In the genomic region with DNA sequence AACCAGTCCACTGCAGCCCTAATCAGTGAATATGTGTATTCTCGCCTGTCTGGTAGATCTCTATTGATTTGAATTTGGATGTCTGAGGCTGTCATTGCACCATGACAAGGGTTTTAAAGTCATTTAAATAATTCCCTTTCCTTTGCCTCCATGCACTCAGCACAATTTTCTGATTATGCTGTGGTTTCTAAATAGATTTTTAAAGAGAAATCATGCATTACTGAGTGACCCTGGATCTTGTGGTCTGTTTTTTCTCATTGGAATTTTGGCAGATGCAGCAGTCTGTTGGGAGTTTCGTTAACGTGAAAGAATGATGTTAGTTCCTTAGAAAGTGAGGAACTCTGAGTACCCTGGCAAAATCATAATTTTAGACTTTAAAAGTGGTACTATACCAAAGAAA, we compare ENCODE assay signal across 1 cellular context.
TF ChIP-seq lines count a peak whose summit lies in the region.

No MANE protein-coding gene starts in this region.

TF ChIP-seq in SK-N-SH, 30 proteins besides CTCF, POLR2A, EP300 and RAD21 (continued from another document):
- TF ChIP-seq, protein P1, sequence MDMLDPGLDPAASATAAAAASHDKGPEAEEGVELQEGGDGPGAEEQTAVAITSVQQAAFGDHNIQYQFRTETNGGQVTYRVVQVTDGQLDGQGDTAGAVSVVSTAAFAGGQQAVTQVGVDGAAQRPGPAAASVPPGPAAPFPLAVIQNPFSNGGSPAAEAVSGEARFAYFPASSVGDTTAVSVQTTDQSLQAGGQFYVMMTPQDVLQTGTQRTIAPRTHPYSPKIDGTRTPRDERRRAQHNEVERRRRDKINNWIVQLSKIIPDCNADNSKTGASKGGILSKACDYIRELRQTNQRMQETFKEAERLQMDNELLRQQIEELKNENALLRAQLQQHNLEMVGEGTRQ (IDR thresholded peaks at IDR 0.05; ENCODE audit: borderline replicate concordance, low read depth, low read length), result no peak
- TF ChIP-seq, protein P2, sequence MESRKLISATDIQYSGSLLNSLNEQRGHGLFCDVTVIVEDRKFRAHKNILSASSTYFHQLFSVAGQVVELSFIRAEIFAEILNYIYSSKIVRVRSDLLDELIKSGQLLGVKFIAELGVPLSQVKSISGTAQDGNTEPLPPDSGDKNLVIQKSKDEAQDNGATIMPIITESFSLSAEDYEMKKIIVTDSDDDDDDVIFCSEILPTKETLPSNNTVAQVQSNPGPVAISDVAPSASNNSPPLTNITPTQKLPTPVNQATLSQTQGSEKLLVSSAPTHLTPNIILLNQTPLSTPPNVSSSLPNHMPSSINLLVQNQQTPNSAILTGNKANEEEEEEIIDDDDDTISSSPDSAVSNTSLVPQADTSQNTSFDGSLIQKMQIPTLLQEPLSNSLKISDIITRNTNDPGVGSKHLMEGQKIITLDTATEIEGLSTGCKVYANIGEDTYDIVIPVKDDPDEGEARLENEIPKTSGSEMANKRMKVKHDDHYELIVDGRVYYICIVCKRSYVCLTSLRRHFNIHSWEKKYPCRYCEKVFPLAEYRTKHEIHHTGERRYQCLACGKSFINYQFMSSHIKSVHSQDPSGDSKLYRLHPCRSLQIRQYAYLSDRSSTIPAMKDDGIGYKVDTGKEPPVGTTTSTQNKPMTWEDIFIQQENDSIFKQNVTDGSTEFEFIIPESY (IDR thresholded peaks at IDR 0.05; ENCODE audit: borderline replicate concordance, low read depth), result no peak
- TF ChIP-seq GATA2 (CRISPR knock-in tag; IDR thresholded peaks at IDR 0.05), result no peak
- no peak for TF ChIP-seq SMC3 (IDR thresholded peaks at IDR 0.05; ENCODE audit: low read depth, low read length)
- peak; percentile 64; the same call in 1 of the 2 replicates for TF ChIP-seq NFIC (IDR thresholded peaks at IDR 0.05; ENCODE audit: borderline replicate concordance)
- TF ChIP-seq JUND (IDR thresholded peaks at IDR 0.05), result peak; percentile 52
- TF ChIP-seq, protein P3, sequence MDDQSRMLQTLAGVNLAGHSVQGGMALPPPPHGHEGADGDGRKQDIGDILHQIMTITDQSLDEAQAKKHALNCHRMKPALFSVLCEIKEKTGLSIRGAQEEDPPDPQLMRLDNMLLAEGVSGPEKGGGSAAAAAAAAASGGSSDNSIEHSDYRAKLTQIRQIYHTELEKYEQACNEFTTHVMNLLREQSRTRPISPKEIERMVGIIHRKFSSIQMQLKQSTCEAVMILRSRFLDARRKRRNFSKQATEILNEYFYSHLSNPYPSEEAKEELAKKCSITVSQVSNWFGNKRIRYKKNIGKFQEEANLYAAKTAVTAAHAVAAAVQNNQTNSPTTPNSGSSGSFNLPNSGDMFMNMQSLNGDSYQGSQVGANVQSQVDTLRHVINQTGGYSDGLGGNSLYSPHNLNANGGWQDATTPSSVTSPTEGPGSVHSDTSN (IDR thresholded peaks at IDR 0.05), result peak; percentile 85
- no peak for TF ChIP-seq MEF2A (IDR thresholded peaks at IDR 0.05; ENCODE audit: borderline replicate concordance, low read depth)
